ENCODE assay signal across 18 cellular contexts in genomic region chr3:162764672-162765071, GRCh38.
"Had no signal": no experiment of that assay in that cellular context is flagged by ENCODE, and none has a peak within 500 bp of the region (broad histone marks: within the 10 kb centered on the region; RNA-seq: fewer than 3 reads in every experiment).

No MANE protein-coding gene starts in this region.

- DNase-seq: activated CD4-positive, alpha-beta T cell treated with anti-CD3 and anti-CD28 coated beads, Interleukin-2, amount 10 ng/mL, durations not matched to agents 7 days and 5 days; activated CD4-positive, CD25-positive, alpha-beta regulatory T cell; activated effector memory CD4-positive, alpha-beta T cell treated with Interleukin-2 at 50 U/mL for 16 hours; activated T-cell treated with anti-CD3 and anti-CD28 coated beads, Interleukin-2, amount 50 U/mL, for 1 hour; amniotic stem cell; body of pancreas; central memory CD4-positive, alpha-beta T cell; cortex of kidney; effector memory CD4-positive, alpha-beta T cell; foreskin keratinocyte; heart left ventricle; midbrain; T-helper 1 cell; thyroid gland had no signal

- H3K9me3 ChIP-seq: body of pancreas, thyroid gland had no signal

- H3K36me3 ChIP-seq: heart left ventricle, right atrium auricular region, thyroid gland had no signal

- H2AFZ ChIP-seq: parathyroid adenoma had no signal

- H3K27ac ChIP-seq: body of pancreas, foreskin keratinocyte, heart left ventricle, parathyroid adenoma, right atrium auricular region, thyroid gland had no signal

- H3K4me1 ChIP-seq: body of pancreas, foreskin keratinocyte, heart left ventricle, parathyroid adenoma, right atrium auricular region, thyroid gland had no signal

- H3K27me3 ChIP-seq: body of pancreas, foreskin keratinocyte, heart left ventricle, right atrium auricular region, thyroid gland had no signal

- H3K4me3 ChIP-seq: body of pancreas, heart left ventricle, right atrium auricular region, thyroid gland had no signal

- FAIRE-seq: keratinocyte, urothelium cell line had no signal

- H3K9ac ChIP-seq: parathyroid adenoma had no signal
